In genomic region chr2:238765590-238765989, GRCh38 we compare ENCODE assay signal across 1 cellular context.
TF ChIP-seq lines count a peak whose summit lies in the region.

No MANE protein-coding gene starts in this region.

TF ChIP-seq in HepG2, 621 proteins besides CTCF, POLR2A, EP300 and RAD21 (continued from another document):
- TF ChIP-seq, protein P1, sequence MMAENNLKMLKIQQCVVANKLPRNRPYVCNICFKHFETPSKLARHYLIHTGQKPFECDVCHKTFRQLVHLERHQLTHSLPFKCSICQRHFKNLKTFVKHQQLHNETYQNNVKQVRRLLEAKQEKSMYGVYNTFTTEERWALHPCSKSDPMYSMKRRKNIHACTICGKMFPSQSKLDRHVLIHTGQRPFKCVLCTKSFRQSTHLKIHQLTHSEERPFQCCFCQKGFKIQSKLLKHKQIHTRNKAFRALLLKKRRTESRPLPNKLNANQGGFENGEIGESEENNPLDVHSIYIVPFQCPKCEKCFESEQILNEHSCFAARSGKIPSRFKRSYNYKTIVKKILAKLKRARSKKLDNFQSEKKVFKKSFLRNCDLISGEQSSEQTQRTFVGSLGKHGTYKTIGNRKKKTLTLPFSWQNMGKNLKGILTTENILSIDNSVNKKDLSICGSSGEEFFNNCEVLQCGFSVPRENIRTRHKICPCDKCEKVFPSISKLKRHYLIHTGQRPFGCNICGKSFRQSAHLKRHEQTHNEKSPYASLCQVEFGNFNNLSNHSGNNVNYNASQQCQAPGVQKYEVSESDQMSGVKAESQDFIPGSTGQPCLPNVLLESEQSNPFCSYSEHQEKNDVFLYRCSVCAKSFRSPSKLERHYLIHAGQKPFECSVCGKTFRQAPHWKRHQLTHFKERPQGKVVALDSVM (CRISPR knock-in tag; IDR thresholded peaks at IDR 0.05), result no peak
- TF ChIP-seq, protein P2, sequence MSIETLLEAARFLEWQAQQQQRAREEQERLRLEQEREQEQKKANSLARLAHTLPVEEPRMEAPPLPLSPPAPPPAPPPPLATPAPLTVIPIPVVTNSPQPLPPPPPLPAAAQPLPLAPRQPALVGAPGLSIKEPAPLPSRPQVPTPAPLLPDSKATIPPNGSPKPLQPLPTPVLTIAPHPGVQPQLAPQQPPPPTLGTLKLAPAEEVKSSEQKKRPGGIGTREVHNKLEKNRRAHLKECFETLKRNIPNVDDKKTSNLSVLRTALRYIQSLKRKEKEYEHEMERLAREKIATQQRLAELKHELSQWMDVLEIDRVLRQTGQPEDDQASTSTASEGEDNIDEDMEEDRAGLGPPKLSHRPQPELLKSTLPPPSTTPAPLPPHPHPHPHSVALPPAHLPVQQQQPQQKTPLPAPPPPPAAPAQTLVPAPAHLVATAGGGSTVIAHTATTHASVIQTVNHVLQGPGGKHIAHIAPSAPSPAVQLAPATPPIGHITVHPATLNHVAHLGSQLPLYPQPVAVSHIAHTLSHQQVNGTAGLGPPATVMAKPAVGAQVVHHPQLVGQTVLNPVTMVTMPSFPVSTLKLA (IDR thresholded peaks at IDR 0.05), result peak; percentile 54; the same call in 1 of the 2 replicates
- no peak for TF ChIP-seq ZNF670 (CRISPR knock-in tag; IDR thresholded peaks at IDR 0.05; ENCODE audit: borderline replicate concordance)
TF ChIP-seq in HepG2: peak in this region for 1.
